Comparison of ENCODE assay signal across 20 cellular contexts in the genomic region with DNA sequence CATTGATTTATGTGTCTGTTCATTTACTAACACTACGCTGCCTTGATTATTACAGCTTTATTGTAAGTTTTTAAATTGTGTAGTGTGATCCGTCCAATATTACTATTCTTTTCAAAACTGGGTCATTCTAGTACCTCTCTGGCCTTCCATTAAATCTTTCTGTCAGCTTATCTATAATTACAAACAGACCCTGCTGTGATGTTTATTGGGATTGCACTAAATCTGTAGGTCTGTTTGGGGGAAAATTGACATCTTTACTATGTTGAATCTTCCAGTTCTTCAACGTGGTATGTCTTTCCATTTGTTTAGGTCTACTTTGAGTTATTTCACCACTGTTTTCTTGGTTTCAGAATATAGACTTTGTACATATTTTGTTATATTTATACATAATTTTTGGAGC. TPM values are rescaled to one million over a fixed set of nuclear protein-coding genes. Genes with fewer than 3 reads are reported as not detected.
DNase-seq lines count a peak whose midpoint lies in the region; ATAC-seq, FAIRE-seq and TF ChIP-seq lines count a peak whose summit lies in the region.
"Had no signal": no experiment of that assay in that cellular context is flagged by ENCODE, and none has a peak within 500 bp of the region (broad histone marks: within the 10 kb centered on the region; RNA-seq: fewer than 3 reads in every experiment).

No MANE protein-coding gene starts in this region.

- H3K36me3 ChIP-seq in thyroid gland (no peaks in the 10 kb centered on the region), PC-9 (ENCODE audit: low read depth) (no peaks in the 10 kb centered on the region)

- ATAC-seq in SK-N-SH treated with all-trans-retinoic acid at 6 μM for 48 hours (no peak), HG02763 (IDR thresholded peaks at IDR 0.05; ENCODE audit: unreplicated experiment) (no peak)
- ATAC-seq: GM23338 had no signal

- H3F3A ChIP-seq in PC-9 (ENCODE audit: insufficient read depth, low read depth) = no peaks in the 10 kb centered on the region

- no peak overlapping the region for H2AFZ ChIP-seq in PC-9
- H2AFZ ChIP-seq: GM23338 had no signal

- no TSS peak for BruUV-seq in PC-9 (replicated peaks; lab: Mats Ljungman, UMichigan)

- H3K9me3 ChIP-seq in thyroid gland = no peaks in the 10 kb centered on the region
- no peaks in the 10 kb centered on the region for H3K9me3 ChIP-seq in PC-9 (ENCODE audit: insufficient read depth, low read depth)

- H4K20me1 ChIP-seq in PC-9 (ENCODE audit: insufficient read depth) = peaks cover 1% of the 10 kb centered on the region; the same call in 1 of the 2 replicates

- H3K27ac ChIP-seq in thyroid gland = peak overlapping the region; percentile 3 to 48 (median 38)
- H3K27ac ChIP-seq in PC-9 = no peak overlapping the region

- H3K4me3 ChIP-seq in thyroid gland (replicated peaks in 1 of 3) (no peak overlapping the region), PC-9 (no peak overlapping the region)
- H3K4me3 ChIP-seq: GM23338 had no signal

- TF ChIP-seq POLR2A in thyroid gland (IDR thresholded peaks at IDR 0.05) = no peak

- CTCF ChIA-PET in HEK293T (lab: Yijun Ruan, JAX) = no interaction called here
- CTCF ChIA-PET in PC-9 (lab: Charles Lee) = no interaction called here

- no peaks in the 10 kb centered on the region for H3K9me2 ChIP-seq in PC-9 (ENCODE audit: insufficient read depth)

- H3K4me1 ChIP-seq in thyroid gland = peaks cover 26 to 63% of the 10 kb centered on the region in 2 donors
- H3K4me1 ChIP-seq in PC-9 (replicated peaks; ENCODE audit: insufficient read depth) = no peaks in the 10 kb centered on the region

- H3K4me2 ChIP-seq in PC-9 = no peak overlapping the region
- H3K4me2 ChIP-seq: GM23338 had no signal

- FAIRE-seq in D721Med (lab: Jason Lieb, UNC) = no peak
- FAIRE-seq: A204.1, G401.6, GM12891 had no signal

- TF ChIP-seq CTCF in thyroid gland (IDR thresholded peaks at IDR 0.05) (no peak), PC-9 (conservative IDR thresholded peaks at IDR 0.05) (no peak), D721Med (IDR thresholded peaks at IDR 0.05; ENCODE audit: insufficient read depth, missing control alignments) (no peak)

- POLR2A ChIA-PET in HEK293T (lab: Yijun Ruan, JAX) (interaction anchor here (0.6 to 2.0 kb wide), 4 partner anchors 9 to 16 kb away, joined by 3 to 9 read pairs (median 3); a partner anchor contains a TSS), PC-9 (lab: Charles Lee; ENCODE audit: unreplicated experiment) (interaction anchor here (0.6 kb wide), 1 partner anchor 18 kb away, joined by 3 read pairs; no protein-coding TSS in a partner anchor)

- DNase-seq in HEK293T (ENCODE audit: extremely low spot score) (peak; percentile 60), NCI-H2227 (lab: John Stamatoyannopoulos, UW; ENCODE audit: unreplicated experiment) (peak; percentile 39), thyroid gland (no peak), PC-9 (no peak), D721Med (ENCODE audit: insufficient read length, low spot score) (no peak)
- DNase-seq: C1 segment of cervical spinal cord; Calu3; CD4-positive, alpha-beta T cell; DMS153; DMS79 treated with DMSO at 0.1 percent for 48 hours; EL; H7 had no signal

- no peaks in the 10 kb centered on the region for H3K27me3 ChIP-seq in thyroid gland
- no peaks in the 10 kb centered on the region for H3K27me3 ChIP-seq in PC-9 (ENCODE audit: insufficient read depth, low read depth)

- WGBS in thyroid gland, 2 donors = 91 to 94% methylated on average over 3 of the region's 3 CpGs

- peaks cover 29% of the 10 kb centered on the region for H3K79me2 ChIP-seq in PC-9 (ENCODE audit: low read depth)

- intact Hi-C loops in thyroid gland (cut with DNase I) (no loop called here), PC-9 (cut with micrococcal nuclease; ENCODE audit: unreplicated experiment) (no loop called here)

TF ChIP-seq in HEK293T, 16 proteins besides CTCF, POLR2A, EP300 and RAD21:
- TF ChIP-seq FOXK2 (IDR thresholded peaks at IDR 0.05) (0 out of 2 replicates have a peak, but pooled peaks have one; percentile 52), NFRKB (IDR thresholded peaks at IDR 0.05) (no peak), L3MBTL2 (conservative IDR thresholded peaks at IDR 0.05) (no peak), TARDBP (IDR thresholded peaks at IDR 0.05) (peak; percentile 74), ARNT (IDR thresholded peaks at IDR 0.05) (peak; percentile 92), LEF1 (IDR thresholded peaks at IDR 0.05; ENCODE audit: borderline replicate concordance) (peak; percentile 95; the same call in 1 of the 2 replicates), FOXA1 (IDR thresholded peaks at IDR 0.05) (peak; percentile 85), FOXM1 (IDR thresholded peaks at IDR 0.05; ENCODE audit: borderline replicate concordance) (peak; percentile 74; the same call in 1 of the 2 replicates), BHLHE40 (IDR thresholded peaks at IDR 0.05; ENCODE audit: borderline replicate concordance) (no peak), HDGF (IDR thresholded peaks at IDR 0.05; ENCODE audit: borderline replicate concordance) (no peak), SUZ12 (IDR thresholded peaks at IDR 0.05) (no peak), ELF4 (IDR thresholded peaks at IDR 0.05) (peak; percentile 21; the same call in 1 of the 2 replicates), ZNF384 (IDR thresholded peaks at IDR 0.05) (peak; percentile 75), CTBP1 (IDR thresholded peaks at IDR 0.05; ENCODE audit: borderline replicate concordance) (peak; percentile 100), SP1 (IDR thresholded peaks at IDR 0.05) (no peak)
- TF ChIP-seq, protein P1, sequence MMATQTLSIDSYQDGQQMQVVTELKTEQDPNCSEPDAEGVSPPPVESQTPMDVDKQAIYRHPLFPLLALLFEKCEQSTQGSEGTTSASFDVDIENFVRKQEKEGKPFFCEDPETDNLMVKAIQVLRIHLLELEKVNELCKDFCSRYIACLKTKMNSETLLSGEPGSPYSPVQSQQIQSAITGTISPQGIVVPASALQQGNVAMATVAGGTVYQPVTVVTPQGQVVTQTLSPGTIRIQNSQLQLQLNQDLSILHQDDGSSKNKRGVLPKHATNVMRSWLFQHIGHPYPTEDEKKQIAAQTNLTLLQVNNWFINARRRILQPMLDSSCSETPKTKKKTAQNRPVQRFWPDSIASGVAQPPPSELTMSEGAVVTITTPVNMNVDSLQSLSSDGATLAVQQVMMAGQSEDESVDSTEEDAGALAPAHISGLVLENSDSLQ (IDR thresholded peaks at IDR 0.05) = peak; percentile 98
TF ChIP-seq in HEK293T: peak in this region for 10.

TF ChIP-seq in SK-N-SH treated with all-trans-retinoic acid at 6 μM for 48 hours, 23 proteins besides CTCF, POLR2A, EP300 and RAD21:
- TF ChIP-seq TCF4 (CRISPR knock-in tag; IDR thresholded peaks at IDR 0.05; ENCODE audit: borderline replicate concordance) (peak; percentile 83), ISL1 (CRISPR knock-in tag; IDR thresholded peaks at IDR 0.05) (no peak), CSDC2 (CRISPR knock-in tag; IDR thresholded peaks at IDR 0.05) (no peak), OSR1 (CRISPR knock-in tag; IDR thresholded peaks at IDR 0.05) (no peak)
- TF ChIP-seq, protein P2, sequence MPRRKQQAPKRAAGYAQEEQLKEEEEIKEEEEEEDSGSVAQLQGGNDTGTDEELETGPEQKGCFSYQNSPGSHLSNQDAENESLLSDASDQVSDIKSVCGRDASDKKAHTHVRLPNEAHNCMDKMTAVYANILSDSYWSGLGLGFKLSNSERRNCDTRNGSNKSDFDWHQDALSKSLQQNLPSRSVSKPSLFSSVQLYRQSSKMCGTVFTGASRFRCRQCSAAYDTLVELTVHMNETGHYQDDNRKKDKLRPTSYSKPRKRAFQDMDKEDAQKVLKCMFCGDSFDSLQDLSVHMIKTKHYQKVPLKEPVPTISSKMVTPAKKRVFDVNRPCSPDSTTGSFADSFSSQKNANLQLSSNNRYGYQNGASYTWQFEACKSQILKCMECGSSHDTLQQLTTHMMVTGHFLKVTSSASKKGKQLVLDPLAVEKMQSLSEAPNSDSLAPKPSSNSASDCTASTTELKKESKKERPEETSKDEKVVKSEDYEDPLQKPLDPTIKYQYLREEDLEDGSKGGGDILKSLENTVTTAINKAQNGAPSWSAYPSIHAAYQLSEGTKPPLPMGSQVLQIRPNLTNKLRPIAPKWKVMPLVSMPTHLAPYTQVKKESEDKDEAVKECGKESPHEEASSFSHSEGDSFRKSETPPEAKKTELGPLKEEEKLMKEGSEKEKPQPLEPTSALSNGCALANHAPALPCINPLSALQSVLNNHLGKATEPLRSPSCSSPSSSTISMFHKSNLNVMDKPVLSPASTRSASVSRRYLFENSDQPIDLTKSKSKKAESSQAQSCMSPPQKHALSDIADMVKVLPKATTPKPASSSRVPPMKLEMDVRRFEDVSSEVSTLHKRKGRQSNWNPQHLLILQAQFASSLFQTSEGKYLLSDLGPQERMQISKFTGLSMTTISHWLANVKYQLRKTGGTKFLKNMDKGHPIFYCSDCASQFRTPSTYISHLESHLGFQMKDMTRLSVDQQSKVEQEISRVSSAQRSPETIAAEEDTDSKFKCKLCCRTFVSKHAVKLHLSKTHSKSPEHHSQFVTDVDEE (CRISPR knock-in tag; IDR thresholded peaks at IDR 0.05) = peak; percentile 27; the same call in 1 of the 2 replicates
- TF ChIP-seq, protein P3, sequence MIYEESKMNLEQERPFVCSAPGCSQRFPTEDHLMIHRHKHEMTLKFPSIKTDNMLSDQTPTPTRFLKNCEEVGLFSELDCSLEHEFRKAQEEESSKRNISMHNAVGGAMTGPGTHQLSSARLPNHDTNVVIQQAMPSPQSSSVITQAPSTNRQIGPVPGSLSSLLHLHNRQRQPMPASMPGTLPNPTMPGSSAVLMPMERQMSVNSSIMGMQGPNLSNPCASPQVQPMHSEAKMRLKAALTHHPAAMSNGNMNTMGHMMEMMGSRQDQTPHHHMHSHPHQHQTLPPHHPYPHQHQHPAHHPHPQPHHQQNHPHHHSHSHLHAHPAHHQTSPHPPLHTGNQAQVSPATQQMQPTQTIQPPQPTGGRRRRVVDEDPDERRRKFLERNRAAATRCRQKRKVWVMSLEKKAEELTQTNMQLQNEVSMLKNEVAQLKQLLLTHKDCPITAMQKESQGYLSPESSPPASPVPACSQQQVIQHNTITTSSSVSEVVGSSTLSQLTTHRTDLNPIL (CRISPR knock-in tag; IDR thresholded peaks at IDR 0.05; ENCODE audit: low read depth) = no peak

RNA-seq across cellular contexts. Expression of a gene that starts 15.6 kb away (rescaled TPM):
- total RNA-seq in thyroid gland (100 to 1,000 TPM in 3 of 4 donors, 10 to 100 TPM in 1; 48.1 to 116 (median 103) TPM), PC-9 (2021) (39.0 and 39.3 TPM in 2 replicates)

RNA-seq across cellular contexts. Expression of a gene that starts 21.5 kb away (rescaled TPM):
- not detected for total RNA-seq in thyroid gland
- total RNA-seq in PC-9 (2021) = not detected in 2 replicates
- total RNA-seq: B cell; Calu3; CD4-positive, alpha-beta T cell; GM23338; H7; HT1080 had no signal

RNA-seq across cellular contexts. Expression of a gene that starts 46.8 kb away (rescaled TPM):
- total RNA-seq in thyroid gland = 1 to 10 TPM in 1 of 4 donors, under 1 TPM in 1, not detected in 2; 0.40 to 1.9 TPM
- total RNA-seq in PC-9 (2021) = 0.79 TPM in 1 of 2 replicates, not detected in the other
- total RNA-seq: B cell; CD4-positive, alpha-beta T cell; GM23338; H7 had no signal

RNA-seq across cellular contexts. Expression of a gene that starts 52.5 kb away (rescaled TPM):
- total RNA-seq in thyroid gland = 100 to 1,000 TPM in 3 of 4 donors, 10 to 100 TPM in 1; 53.5 to 162 (median 106) TPM
- 42.0 and 67.9 TPM in 2 replicates for total RNA-seq in PC-9 (2021)

Comparison
In these comparisons a context has a peak if more than half of its experiments do, and no peak if none do; other contexts are left out.
1. DNase-seq: peak in HEK293T (single experiment) and NCI-H2227 (single experiment); none in thyroid gland (0 of 2), PC-9 (0 of 2) and D721Med (single experiment).